ENCODE assay signal across 17 cellular contexts in the genomic region with DNA sequence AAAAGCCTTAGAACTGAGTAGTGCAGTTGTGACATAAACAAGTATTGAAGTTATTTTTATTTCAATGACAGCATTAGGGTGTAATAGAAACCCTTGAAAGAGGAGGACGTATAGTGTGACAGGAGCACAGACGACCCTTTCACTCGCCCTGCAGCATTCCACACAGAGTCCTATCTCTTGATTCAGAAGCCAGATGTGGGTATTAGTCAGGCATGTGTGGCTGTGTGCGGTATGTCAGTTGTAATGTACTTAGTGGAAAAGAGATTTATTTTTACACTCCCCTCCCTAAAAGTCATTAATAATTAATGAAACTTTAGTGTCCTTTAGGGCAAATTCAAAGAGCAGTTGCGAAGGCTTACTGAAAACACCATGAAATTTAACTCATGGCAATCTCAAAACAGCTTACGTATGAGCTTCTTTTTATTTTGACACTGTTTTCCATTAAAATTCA.
DNase-seq lines count a peak whose midpoint lies in the region; ATAC-seq and TF ChIP-seq lines count a peak whose summit lies in the region.
"Had no signal": no experiment of that assay in that cellular context is flagged by ENCODE, and none has a peak within 500 bp of the region (broad histone marks: within the 10 kb centered on the region; RNA-seq: fewer than 3 reads in every experiment).

No MANE protein-coding gene starts in this region.

- H3K9me3 Mint-ChIP-seq in type B pancreatic cell: peaks cover 8% of the 10 kb centered on the region
- peaks cover 3% of the 10 kb centered on the region for H3K9me3 Mint-ChIP-seq in activated naive CD4-positive, alpha-beta T cell treated with anti-CD3 and anti-CD28 coated beads, Interleukin-2, amount 10 ng/mL, durations not matched to agents 7 days and 5 days

- no peak for TF ChIP-seq POLR2A in GM18505 (IDR thresholded peaks at IDR 0.05; ENCODE audit: borderline replicate concordance, extremely low read depth, insufficient read depth, insufficient read length)

- CTCF ChIA-PET in activated naive CD4-positive, alpha-beta T cell treated with anti-CD3 and anti-CD28 coated beads, Interleukin-2, amount 10 ng/mL, durations not matched to agents 7 days and 5 days (lab: Charles Lee): no interaction called here

- peak overlapping the region; percentile 75 for H3K27ac Mint-ChIP-seq in type B pancreatic cell
- no peak overlapping the region for H3K27ac Mint-ChIP-seq in activated naive CD4-positive, alpha-beta T cell treated with anti-CD3 and anti-CD28 coated beads, Interleukin-2, amount 10 ng/mL, durations not matched to agents 7 days and 5 days
- H3K27ac Mint-ChIP-seq: activated B cell treated with CpG ODN at 0.5 μM for 24 hours; GM23338; naive thymus-derived CD8-positive, alpha-beta T cell had no signal

- no peak for TF ChIP-seq CTCF in type B pancreatic cell (conservative IDR thresholded peaks at IDR 0.05)

- no peak for ATAC-seq in GM18505 (IDR thresholded peaks at IDR 0.05; ENCODE audit: unreplicated experiment)
- ATAC-seq: A549; GM23338; naive thymus-derived CD8-positive, alpha-beta T cell had no signal

- H3K27me3 Mint-ChIP-seq in type B pancreatic cell: peaks cover 26% of the 10 kb centered on the region
- no peaks in the 10 kb centered on the region for H3K27me3 Mint-ChIP-seq in activated naive CD4-positive, alpha-beta T cell treated with anti-CD3 and anti-CD28 coated beads, Interleukin-2, amount 10 ng/mL, durations not matched to agents 7 days and 5 days
- H3K27me3 Mint-ChIP-seq: activated B cell treated with CpG ODN at 0.5 μM for 24 hours had no signal

- peak; percentile 35 for DNase-seq in NCI-H82 (lab: John Stamatoyannopoulos, UW)
- DNase-seq in NCI-H82 treated with DMSO at 0.1 percent for 48 hours (lab: John Stamatoyannopoulos, UW; ENCODE audit: unreplicated experiment): no peak
- peak; percentile 61 for DNase-seq in astrocyte of the hippocampus (ENCODE audit: low read depth, low spot score)
- DNase-seq in islet precursor cell: peak; percentile 82
- DNase-seq in type B pancreatic cell (ENCODE audit: extremely low spot score, unreplicated experiment): no peak
- no peak for DNase-seq in HuH-7 (ENCODE audit: low spot score)
- no peak for DNase-seq in activated naive CD4-positive, alpha-beta T cell treated with anti-CD3 and anti-CD28 coated beads, Interleukin-2, amount 10 ng/mL, durations not matched to agents 7 days and 5 days
- DNase-seq: activated B cell treated with CpG ODN at 0.5 μM for 24 hours; cortex of kidney; Karpas-422; naive thymus-derived CD8-positive, alpha-beta T cell; NCI-H446; SHP77 treated with DMSO at 0.1 percent for 48 hours; stimulated activated CD4-positive, alpha-beta T cell treated with anti-CD3 and anti-CD28 coated beads, Interleukin-15, amount 100 ng/mL, for 24 hours had no signal

- peaks cover 5% of the 10 kb centered on the region for H3K36me3 Mint-ChIP-seq in type B pancreatic cell
- no peaks in the 10 kb centered on the region for H3K36me3 Mint-ChIP-seq in activated naive CD4-positive, alpha-beta T cell treated with anti-CD3 and anti-CD28 coated beads, Interleukin-2, amount 10 ng/mL, durations not matched to agents 7 days and 5 days

- H3K4me1 Mint-ChIP-seq in type B pancreatic cell (ENCODE audit: unreplicated experiment): peaks cover 10% of the 10 kb centered on the region
- no peaks in the 10 kb centered on the region for H3K4me1 Mint-ChIP-seq in activated naive CD4-positive, alpha-beta T cell treated with anti-CD3 and anti-CD28 coated beads, Interleukin-2, amount 10 ng/mL, durations not matched to agents 7 days and 5 days

- H3K4me3 Mint-ChIP-seq in type B pancreatic cell: peak overlapping the region; percentile 25
- no peak overlapping the region for H3K4me3 Mint-ChIP-seq in activated naive CD4-positive, alpha-beta T cell treated with anti-CD3 and anti-CD28 coated beads, Interleukin-2, amount 10 ng/mL, durations not matched to agents 7 days and 5 days
- H3K4me3 Mint-ChIP-seq: activated B cell treated with CpG ODN at 0.5 μM for 24 hours; GM23338; naive thymus-derived CD8-positive, alpha-beta T cell had no signal

Comparison
In these comparisons a context has a peak if more than half of its experiments do, and no peak if none do; other contexts are left out.
1. DNase-seq: peak in NCI-H82 (single experiment), astrocyte of the hippocampus (single experiment) and islet precursor cell (single experiment); none in NCI-H82 treated with DMSO at 0.1 percent for 48 hours (single experiment), type B pancreatic cell (single experiment), HuH-7 (single experiment) and activated naive CD4-positive, alpha-beta T cell treated with anti-CD3 and anti-CD28 coated beads, Interleukin-2, amount 10 ng/mL, durations not matched to agents 7 days and 5 days (single experiment).